8 cellular contexts compared by ENCODE assay signal in genomic region chr19:19776206-19777008, GRCh38. TPM values are rescaled to one million over a fixed set of nuclear protein-coding genes. Genes with fewer than 3 reads are reported as not detected.
DNase-seq lines count a peak whose midpoint lies in the region; ATAC-seq, FAIRE-seq and TF ChIP-seq lines count a peak whose summit lies in the region.

No MANE protein-coding gene starts in this region.

- FAIRE-seq in GM12891 (lab: Jason Lieb, UNC): peak; percentile 98

- H3K9ac ChIP-seq in adipocyte (ENCODE audit: low read length) (peak overlapping the region; percentile 95), parathyroid adenoma (peak overlapping the region; percentile 32)

- peak overlapping the region; percentile 81 for H3K4me2 ChIP-seq in parathyroid adenoma (ENCODE audit: low read length)

- 0% methylated on average over 22 to 36 of the region's 36 CpGs for WGBS in tibial nerve, 2 donors

- DNase-seq in GM12891 (ENCODE audit: insufficient read length, low spot score) (peak; percentile 71), NCI-H1417 treated with DMSO at 0.1 percent for 48 hours (lab: John Stamatoyannopoulos, UW) (peak; percentile 91), SW 1271 (lab: John Stamatoyannopoulos, UW) (peak; percentile 95 to 97), adipocyte (ENCODE audit: low read depth) (peak; percentile 98), cardiac septum (ENCODE audit: low spot score) (peak; percentile 99), tibial nerve (ENCODE audit: low spot score in 2 of 2) (peak; percentile 92 to 93)

- TF ChIP-seq POLR2A in GM12891 (IDR thresholded peaks at IDR 0.05; ENCODE audit: low read depth, low read length): peak; percentile 72; the same call in 1 of the 2 replicates
- peak in 1 of 2 donors; percentile 56 for TF ChIP-seq POLR2A in tibial nerve (IDR thresholded peaks at IDR 0.05)

- peak; percentile 81 to 89 for TF ChIP-seq EP300 in tibial nerve (IDR thresholded peaks at IDR 0.05)

- H3K4me3 ChIP-seq in adipocyte (ENCODE audit: low read length) (peak overlapping the region; percentile 93), parathyroid adenoma (ENCODE audit: low read depth, low read length) (peak overlapping the region; percentile 88), tibial nerve (peak overlapping the region; percentile 49 to 94 (median 77))

- H3K79me2 ChIP-seq in parathyroid adenoma: peaks cover 8% of the 10 kb centered on the region

- H3K4me1 ChIP-seq in adipocyte (ENCODE audit: control insufficient read depth, insufficient read depth, low read length): peaks cover 12% of the 10 kb centered on the region
- no peaks in the 10 kb centered on the region for H3K4me1 ChIP-seq in parathyroid adenoma
- peaks cover 0 to 21% (median 12%) of the 10 kb centered on the region in 4 donors for H3K4me1 ChIP-seq in tibial nerve

- H3K9me3 ChIP-seq in adipocyte (ENCODE audit: control insufficient read depth, low read length) (no peaks in the 10 kb centered on the region), parathyroid adenoma (ENCODE audit: control insufficient read depth, low read length) (no peaks in the 10 kb centered on the region), tibial nerve (peaks cover 0 to 11% (median 0%) of the 10 kb centered on the region in 4 donors)

- H3K27me3 ChIP-seq in adipocyte (replicated peaks; ENCODE audit: control insufficient read depth, insufficient read depth, low read length): no peaks in the 10 kb centered on the region
- H3K27me3 ChIP-seq in parathyroid adenoma (ENCODE audit: control insufficient read depth, insufficient read depth, low read length): no peaks in the 10 kb centered on the region
- H3K27me3 ChIP-seq in tibial nerve: no peaks in the 10 kb centered on the region

- peak; percentile 98 for ATAC-seq in HG02798 (IDR thresholded peaks at IDR 0.05; ENCODE audit: poor library complexity, unreplicated experiment)

- H3K27ac ChIP-seq in parathyroid adenoma (peak overlapping the region; percentile 82), tibial nerve (peak overlapping the region in 3 of 4 donors; percentile 68 to 82 (median 78))

- no peaks in the 10 kb centered on the region for H3K36me3 ChIP-seq in adipocyte (ENCODE audit: control insufficient read depth, insufficient read depth, low read length, severe bottlenecking)
- H3K36me3 ChIP-seq in parathyroid adenoma (ENCODE audit: control insufficient read depth, insufficient read depth, low read length): no peaks in the 10 kb centered on the region
- H3K36me3 ChIP-seq in tibial nerve: peaks cover 0 to 16% (median 0%) of the 10 kb centered on the region in 3 donors

- intact Hi-C loops in cardiac septum (cut with DNase I): loop anchor here (2.0 to 5.0 kb wide), 4 partner anchors 44 to 114 kb away; partner anchors contain the start of genes ATP13A1, ZNF14, ZNF253 and ZNF506

- H2AFZ ChIP-seq in parathyroid adenoma: peak overlapping the region; percentile 77

- peak; percentile 8 for TF ChIP-seq CTCF in parathyroid adenoma (IDR thresholded peaks at IDR 0.05)
- peak in 2 of 5 experiments; percentile 19 to 59 for TF ChIP-seq CTCF in tibial nerve (IDR thresholded peaks at IDR 0.05)

TF ChIP-seq in GM12891, 5 proteins besides CTCF, POLR2A, EP300 and RAD21:
- TF ChIP-seq SPI1 (IDR thresholded peaks at IDR 0.05; ENCODE audit: low read depth, low read length): no peak
- 0 out of 2 replicates have a peak, but pooled peaks have one; percentile 38 for TF ChIP-seq POLR2AphosphoS5 (IDR thresholded peaks at IDR 0.05; ENCODE audit: low read depth, low read length)
- TF ChIP-seq POU2F2 (IDR thresholded peaks at IDR 0.05; ENCODE audit: low read depth, low read length): peak; percentile 66
- TF ChIP-seq PAX5 (IDR thresholded peaks at IDR 0.05; ENCODE audit: insufficient read depth, low read length, severe bottlenecking): no peak
- peak; percentile 71; the same call in 1 of the 2 replicates for TF ChIP-seq TAF1 (IDR thresholded peaks at IDR 0.05; ENCODE audit: low read depth, low read length)

RNA-seq across cellular contexts. Expression of gene ZNF14, which starts 43.5 kb away (rescaled TPM):
- polyA plus RNA-seq in GM12891 (2012; ENCODE audit: low read depth, missing spikeins): 1.5 TPM
- total RNA-seq in cardiac septum (4.6 TPM), tibial nerve (10 to 100 TPM; 12.0 to 14.2 (median 13.3) TPM)

RNA-seq across cellular contexts. Expression of gene ZNF506, which starts 45.1 kb away (rescaled TPM):
- 7.6 TPM for polyA plus RNA-seq in GM12891 (2012; ENCODE audit: low read depth, missing spikeins)
- total RNA-seq in cardiac septum: 18.2 TPM
- 10 to 100 TPM; 29.4 to 50.0 (median 43.2) TPM for total RNA-seq in tibial nerve

Comparison
In these comparisons a context has a peak if more than half of its experiments do, and no peak if none do; other contexts are left out.
1. Peak in every context shown above with its lines: DNase-seq, ATAC-seq, H3K4me3 ChIP-seq and H3K27ac ChIP-seq.